Comparison of ENCODE assay signal across 8 cellular contexts in the genomic region with DNA sequence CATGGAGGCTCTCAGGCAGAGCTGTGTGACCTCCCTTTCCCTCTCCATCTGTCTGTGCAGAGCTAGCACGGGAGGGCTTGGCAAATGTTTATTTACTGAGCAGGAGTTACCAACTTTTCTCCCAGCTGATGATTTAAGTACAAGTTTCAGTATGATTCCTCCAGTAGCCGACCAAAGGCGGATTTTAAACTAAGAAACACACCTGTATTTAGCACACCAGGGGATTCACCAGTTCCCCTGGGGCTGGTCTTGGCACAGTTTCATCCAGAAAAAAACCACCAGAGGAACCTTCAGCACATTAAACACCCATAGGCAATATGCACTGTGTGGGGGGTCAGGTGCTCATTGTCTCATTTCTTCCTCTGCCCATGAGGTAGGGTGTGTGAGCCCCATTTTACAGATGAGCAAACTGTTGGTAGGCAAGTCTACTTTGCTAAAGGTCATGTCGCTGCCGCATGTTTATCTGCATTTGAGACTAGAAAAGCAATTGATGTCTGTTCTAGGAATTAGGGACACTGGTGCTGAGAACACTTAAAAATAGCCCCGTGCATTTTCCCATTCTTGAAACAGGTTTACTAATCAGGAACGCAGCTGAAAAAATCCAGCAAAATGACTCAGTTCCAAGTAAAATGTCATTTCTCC.
DNase-seq lines count a peak whose midpoint lies in the region; ATAC-seq, FAIRE-seq and TF ChIP-seq lines count a peak whose summit lies in the region.

No MANE protein-coding gene starts in this region.

- 75% methylated on average over 7 of the region's 7 CpGs for WGBS in esophagus muscularis mucosa

- no peaks in the 10 kb centered on the region for H3K36me3 ChIP-seq in esophagus muscularis mucosa

- no peaks in the 10 kb centered on the region for H3K27me3 Mint-ChIP-seq in T-helper 17 cell

- peaks cover 5% of the 10 kb centered on the region for H3K36me3 Mint-ChIP-seq in T-helper 17 cell (ENCODE audit: low read depth)

- no peaks in the 10 kb centered on the region for H3K9me3 ChIP-seq in T-helper 17 cell (ENCODE audit: control insufficient read depth, low read length, poor library complexity, severe bottlenecking)
- H3K9me3 ChIP-seq in esophagus muscularis mucosa: peaks cover 0 to 10% (median 0%) of the 10 kb centered on the region in 4 donors

- peak overlapping the region; percentile 91 for H3K27ac Mint-ChIP-seq in T-helper 17 cell

- H3K4me1 ChIP-seq in esophagus muscularis mucosa: peaks cover 0 to 11% (median 6%) of the 10 kb centered on the region in 4 donors

- H3K4me3 Mint-ChIP-seq in T-helper 17 cell: peak overlapping the region; percentile 81

- TF ChIP-seq CTCF in esophagus muscularis mucosa (IDR thresholded peaks at IDR 0.05): no peak

- TF ChIP-seq POLR2A in esophagus muscularis mucosa (IDR thresholded peaks at IDR 0.05; ENCODE audit: low read depth) (no peak), H54 (IDR thresholded peaks at IDR 0.05; ENCODE audit: low read depth, low read length) (no peak)

- peak overlapping the region in 2 of 4 donors; percentile 7 to 13 for H3K27ac ChIP-seq in esophagus muscularis mucosa (replicated peaks in 1 of 4)

- no peak for TF ChIP-seq EP300 in esophagus muscularis mucosa (IDR thresholded peaks at IDR 0.05)

- intact Hi-C loops in posterior vena cava (cut with DNase I) (no loop called here), esophagus muscularis mucosa (cut with DNase I) (no loop called here)

- H3K4me1 Mint-ChIP-seq in T-helper 17 cell: peaks cover 22% of the 10 kb centered on the region

- peak; percentile 56 for DNase-seq in NCI-H146 (lab: John Stamatoyannopoulos, UW)
- no peak for DNase-seq in NCI-H146 treated with DMSO at 0.1 percent for 48 hours (lab: John Stamatoyannopoulos, UW; ENCODE audit: unreplicated experiment)
- no peak for DNase-seq in T-helper 17 cell
- DNase-seq in posterior vena cava (ENCODE audit: low spot score): peak; percentile 3
- no peak for DNase-seq in esophagus muscularis mucosa (ENCODE audit: extremely low spot score)
- no peak for DNase-seq in NCI-H510A (lab: John Stamatoyannopoulos, UW)
- DNase-seq in H54 (ENCODE audit: insufficient read length, low spot score): no peak

- H3K27me3 ChIP-seq in esophagus muscularis mucosa: no peaks in the 10 kb centered on the region

- no peak overlapping the region for H3K4me3 ChIP-seq in esophagus muscularis mucosa

- no peak for FAIRE-seq in H54 (lab: Jason Lieb, UNC)

- ATAC-seq in HG02870 (IDR thresholded peaks at IDR 0.05; ENCODE audit: unreplicated experiment) (peak; percentile 48), T-helper 17 cell (peak; percentile 36)

Comparison
In these comparisons a context has a peak if more than half of its experiments do, and no peak if none do; other contexts are left out.
1. DNase-seq: peak in NCI-H146 (single experiment) and posterior vena cava (single experiment); none in NCI-H146 treated with DMSO at 0.1 percent for 48 hours (single experiment), T-helper 17 cell (0 of 3), esophagus muscularis mucosa (single experiment), NCI-H510A (single experiment) and H54 (single experiment).